ENCODE assay signal across 9 cellular contexts in genomic region chr12:50925342-50925651, GRCh38. TPM values are rescaled to one million over a fixed set of nuclear protein-coding genes. Genes with fewer than 3 reads are reported as not detected.
DNase-seq lines count a peak whose midpoint lies in the region; TF ChIP-seq lines count a peak whose summit lies in the region.
"Had no signal": no experiment of that assay in that cellular context is flagged by ENCODE, and none has a peak within 500 bp of the region (broad histone marks: within the 10 kb centered on the region; RNA-seq: fewer than 3 reads in every experiment).

No MANE protein-coding gene starts in this region.

- H4K20me1 ChIP-seq in SU-DHL-6 (ENCODE audit: low read depth, low read length): no peaks in the 10 kb centered on the region

- no peak for TF ChIP-seq CTCF in SU-DHL-6 (IDR thresholded peaks at IDR 0.05; ENCODE audit: insufficient read depth, low read length, poor library complexity, severe bottlenecking)
- TF ChIP-seq CTCF in glutamatergic neuron (IDR thresholded peaks at IDR 0.05; ENCODE audit: partially characterized antibody, unreplicated experiment): no peak

- no peaks in the 10 kb centered on the region for H3K9me3 ChIP-seq in SU-DHL-6 (ENCODE audit: insufficient read depth, low read length)

- H3K4me3 ChIP-seq in SU-DHL-6 (ENCODE audit: insufficient read depth, low read length, poor library complexity, severe bottlenecking) (peak overlapping the region; percentile 57), rectal smooth muscle tissue (ENCODE audit: low read length) (peak overlapping the region; percentile 96)

- H3K9ac ChIP-seq in SU-DHL-6 (ENCODE audit: low read length): peak overlapping the region; percentile 61
- peak overlapping the region; percentile 87 for H3K9ac ChIP-seq in rectal smooth muscle tissue (ENCODE audit: low read length)

- no peak overlapping the region for H3K27ac Mint-ChIP-seq in glutamatergic neuron (ENCODE audit: unreplicated experiment)

- H3K27me3 ChIP-seq in SU-DHL-6 (ENCODE audit: low read length) (no peaks in the 10 kb centered on the region), rectal smooth muscle tissue (ENCODE audit: control insufficient read depth, insufficient read depth, low read length) (no peaks in the 10 kb centered on the region)

- peaks cover 39% of the 10 kb centered on the region for H3K79me2 ChIP-seq in SU-DHL-6 (ENCODE audit: insufficient read depth, low read length)

- H3K27ac ChIP-seq in SU-DHL-6 (ENCODE audit: low read depth, low read length): peak overlapping the region; percentile 100
- H3K27ac ChIP-seq in rectal smooth muscle tissue (ENCODE audit: low read depth, low read length): peak overlapping the region; percentile 90

- H3K36me3 ChIP-seq in SU-DHL-6 (ENCODE audit: low read length) (0 out of 2 replicates have a peak, but pooled peaks cover 4% of the 10 kb centered on the region), rectal smooth muscle tissue (ENCODE audit: control insufficient read depth, insufficient read depth, low read length) (no peaks in the 10 kb centered on the region)

- no peaks in the 10 kb centered on the region for H3K36me3 Mint-ChIP-seq in glutamatergic neuron (ENCODE audit: unreplicated experiment)

- peak overlapping the region; percentile 59 for H3K4me3 Mint-ChIP-seq in glutamatergic neuron (ENCODE audit: unreplicated experiment)

- no peaks in the 10 kb centered on the region for H3K9me3 Mint-ChIP-seq in glutamatergic neuron (ENCODE audit: unreplicated experiment)

- H3K4me1 Mint-ChIP-seq in glutamatergic neuron (ENCODE audit: low read depth, unreplicated experiment): peaks cover 15% of the 10 kb centered on the region

- peaks cover 2% of the 10 kb centered on the region for H3K27me3 Mint-ChIP-seq in glutamatergic neuron (ENCODE audit: unreplicated experiment)

- no peak overlapping the region for H2AFZ ChIP-seq in SU-DHL-6 (ENCODE audit: low read depth, low read length, severe bottlenecking)

- H3K4me1 ChIP-seq in rectal smooth muscle tissue (ENCODE audit: control insufficient read depth, insufficient read depth, low read length): peaks cover 27% of the 10 kb centered on the region

- no peaks in the 10 kb centered on the region for H3K9me2 ChIP-seq in SU-DHL-6 (replicated peaks; ENCODE audit: insufficient read depth, low read length)

- peak overlapping the region; percentile 99 for H3K4me2 ChIP-seq in SU-DHL-6 (ENCODE audit: low read depth, low read length, poor library complexity, severe bottlenecking)

- peaks cover 72% of the 10 kb centered on the region for H3F3A ChIP-seq in SU-DHL-6 (ENCODE audit: insufficient read depth)

- peak; percentile 41 for DNase-seq in NCI-H510A treated with DMSO at 0.1 percent for 48 hours (lab: John Stamatoyannopoulos, UW)
- DNase-seq in NCI-H510A (lab: John Stamatoyannopoulos, UW): no peak
- DNase-seq in glutamatergic neuron: no peak
- DNase-seq in T-helper 9 cell: no peak
- DNase-seq in AML-193 (lab: John Stamatoyannopoulos, UW): no peak
- DNase-seq in DMS153 treated with DMSO at 0.1 percent for 48 hours (lab: John Stamatoyannopoulos, UW; ENCODE audit: unreplicated experiment): no peak

RNA-seq across cellular contexts. Expression of gene HIGD1C, which starts 27.0 kb away (rescaled TPM):
- not detected for total RNA-seq in glutamatergic neuron (ENCODE audit: unreplicated experiment)
- total RNA-seq: subcutaneous adipose tissue had no signal
